ENCODE assay signal across 16 cellular contexts in genomic region chr2:147430408-147430807, GRCh38.
"Had no signal": no experiment of that assay in that cellular context is flagged by ENCODE, and none has a peak within 500 bp of the region (broad histone marks: within the 10 kb centered on the region; RNA-seq: fewer than 3 reads in every experiment).

No MANE protein-coding gene starts in this region.

- H3K9me3 Mint-ChIP-seq: activated naive CD8-positive, alpha-beta T cell treated with anti-CD3 and anti-CD28 coated beads for 36 hours; natural killer cell had no signal

- H3K4me3 Mint-ChIP-seq: activated CD4-positive, alpha-beta T cell treated with anti-CD3 and anti-CD28 coated beads, Interleukin-2, amount 10 ng/mL, durations not matched to agents 7 days and 5 days; activated naive CD8-positive, alpha-beta T cell treated with anti-CD3 and anti-CD28 coated beads for 36 hours; brain; natural killer cell had no signal

- H3K9me3 ChIP-seq: colonic mucosa, neutrophil, tibial nerve, uterus had no signal

- H3K27ac ChIP-seq: colonic mucosa, neutrophil, tibial nerve, uterus had no signal

- H3K27me3 ChIP-seq: colonic mucosa, neutrophil, tibial nerve, uterus had no signal

- H3K4me1 Mint-ChIP-seq: activated naive CD8-positive, alpha-beta T cell treated with anti-CD3 and anti-CD28 coated beads for 36 hours had no signal

- H3K27ac Mint-ChIP-seq: activated CD4-positive, alpha-beta T cell treated with anti-CD3 and anti-CD28 coated beads, Interleukin-2, amount 10 ng/mL, durations not matched to agents 7 days and 5 days; activated naive CD8-positive, alpha-beta T cell treated with anti-CD3 and anti-CD28 coated beads for 36 hours; brain; natural killer cell had no signal

- H3K36me3 ChIP-seq: colonic mucosa, neutrophil, tibial nerve, uterus had no signal

- H3K27me3 Mint-ChIP-seq: activated CD4-positive, alpha-beta T cell treated with anti-CD3 and anti-CD28 coated beads, Interleukin-2, amount 10 ng/mL, durations not matched to agents 7 days and 5 days; activated naive CD8-positive, alpha-beta T cell treated with anti-CD3 and anti-CD28 coated beads for 36 hours; brain had no signal

- H3K4me3 ChIP-seq: colonic mucosa, tibial nerve, uterus had no signal

- DNase-seq: activated CD4-positive, alpha-beta T cell treated with anti-CD3 and anti-CD28 coated beads, Interleukin-2, amount 10 ng/mL, durations not matched to agents 7 days and 5 days; activated CD4-positive, CD25-positive, alpha-beta regulatory T cell; activated CD8-positive, alpha-beta memory T cell treated with anti-CD3 and anti-CD28 coated beads for 24 hours; activated gamma-delta T cell treated with Interleukin-2 at 50 U/mL for 16 hours; activated naive CD8-positive, alpha-beta T cell treated with anti-CD3 and anti-CD28 coated beads for 36 hours; amygdala; central memory CD4-positive, alpha-beta T cell; colonic mucosa; natural killer cell; stimulated activated CD4-positive, alpha-beta T cell treated with anti-CD3 and anti-CD28 coated beads, Interleukin-2, amount 100 ng/mL, for 48 hours; stimulated activated naive CD4-positive, alpha-beta T cell; substantia nigra; uterus had no signal

- H3K36me3 Mint-ChIP-seq: activated naive CD8-positive, alpha-beta T cell treated with anti-CD3 and anti-CD28 coated beads for 36 hours; brain; natural killer cell had no signal

- H3K4me1 ChIP-seq: colonic mucosa, tibial nerve, uterus had no signal

- ATAC-seq: natural killer cell had no signal
